Comparison of ENCODE assay signal across 1 cellular context in the genomic region with DNA sequence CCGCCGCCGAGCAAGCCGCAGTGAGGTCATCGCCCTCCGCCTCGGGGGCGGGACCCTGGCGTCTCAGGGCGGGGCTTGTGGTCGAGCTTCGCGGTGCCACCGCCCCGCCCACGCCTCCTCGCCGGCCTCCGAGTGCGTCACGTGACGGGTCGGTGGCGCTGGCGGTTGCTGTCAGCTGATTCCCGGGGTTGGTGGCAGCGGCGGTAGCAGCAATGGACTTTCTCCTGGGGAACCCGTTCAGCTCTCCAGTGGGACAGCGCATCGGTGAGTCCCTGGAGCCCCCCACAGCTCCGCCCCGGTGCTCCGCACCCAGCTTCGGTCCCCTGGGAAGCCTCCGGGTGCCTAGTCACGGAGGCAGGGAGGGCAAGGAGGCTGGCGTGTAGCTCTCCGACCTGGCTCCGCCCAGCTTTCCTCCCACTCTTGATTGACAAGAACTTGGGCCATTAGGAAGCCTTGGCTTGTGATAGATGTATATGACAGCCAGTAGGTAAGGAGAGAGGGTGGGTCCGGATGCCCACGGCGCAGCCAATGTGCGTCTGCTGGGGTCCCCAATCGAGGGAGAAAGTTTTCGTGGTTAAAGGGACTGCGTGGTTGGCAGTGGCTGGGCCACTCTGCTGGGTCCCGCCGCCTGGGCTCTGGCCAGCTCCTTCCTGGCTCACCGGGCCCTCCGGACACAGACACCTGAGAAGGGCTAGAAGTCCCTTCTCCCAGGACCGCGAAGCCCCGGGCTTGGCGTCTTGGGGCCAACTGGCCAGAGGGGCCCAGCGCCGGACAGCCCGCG.
TF ChIP-seq lines count a peak whose summit lies in the region.

TSS of gene TOM1 (plus strand) at position 178 of the 781 bp plus-strand sequence. CDS start at position 213, 35 bp downstream.

TF ChIP-seq in WTC11, 78 proteins besides CTCF, POLR2A, EP300 and RAD21 (continued from another document and continues in another):
- no peak for TF ChIP-seq JAZF1 (CRISPR knock-in tag; IDR thresholded peaks at IDR 0.05)
- no peak for TF ChIP-seq STAT6 (CRISPR knock-in tag; conservative IDR thresholded peaks at IDR 0.05; ENCODE audit: low read depth)
- TF ChIP-seq SP1 (CRISPR knock-in tag; conservative IDR thresholded peaks at IDR 0.05) = peak; percentile 95
- TF ChIP-seq ZNF281 (CRISPR knock-in tag; IDR thresholded peaks at IDR 0.05) = no peak
- TF ChIP-seq, protein P1, sequence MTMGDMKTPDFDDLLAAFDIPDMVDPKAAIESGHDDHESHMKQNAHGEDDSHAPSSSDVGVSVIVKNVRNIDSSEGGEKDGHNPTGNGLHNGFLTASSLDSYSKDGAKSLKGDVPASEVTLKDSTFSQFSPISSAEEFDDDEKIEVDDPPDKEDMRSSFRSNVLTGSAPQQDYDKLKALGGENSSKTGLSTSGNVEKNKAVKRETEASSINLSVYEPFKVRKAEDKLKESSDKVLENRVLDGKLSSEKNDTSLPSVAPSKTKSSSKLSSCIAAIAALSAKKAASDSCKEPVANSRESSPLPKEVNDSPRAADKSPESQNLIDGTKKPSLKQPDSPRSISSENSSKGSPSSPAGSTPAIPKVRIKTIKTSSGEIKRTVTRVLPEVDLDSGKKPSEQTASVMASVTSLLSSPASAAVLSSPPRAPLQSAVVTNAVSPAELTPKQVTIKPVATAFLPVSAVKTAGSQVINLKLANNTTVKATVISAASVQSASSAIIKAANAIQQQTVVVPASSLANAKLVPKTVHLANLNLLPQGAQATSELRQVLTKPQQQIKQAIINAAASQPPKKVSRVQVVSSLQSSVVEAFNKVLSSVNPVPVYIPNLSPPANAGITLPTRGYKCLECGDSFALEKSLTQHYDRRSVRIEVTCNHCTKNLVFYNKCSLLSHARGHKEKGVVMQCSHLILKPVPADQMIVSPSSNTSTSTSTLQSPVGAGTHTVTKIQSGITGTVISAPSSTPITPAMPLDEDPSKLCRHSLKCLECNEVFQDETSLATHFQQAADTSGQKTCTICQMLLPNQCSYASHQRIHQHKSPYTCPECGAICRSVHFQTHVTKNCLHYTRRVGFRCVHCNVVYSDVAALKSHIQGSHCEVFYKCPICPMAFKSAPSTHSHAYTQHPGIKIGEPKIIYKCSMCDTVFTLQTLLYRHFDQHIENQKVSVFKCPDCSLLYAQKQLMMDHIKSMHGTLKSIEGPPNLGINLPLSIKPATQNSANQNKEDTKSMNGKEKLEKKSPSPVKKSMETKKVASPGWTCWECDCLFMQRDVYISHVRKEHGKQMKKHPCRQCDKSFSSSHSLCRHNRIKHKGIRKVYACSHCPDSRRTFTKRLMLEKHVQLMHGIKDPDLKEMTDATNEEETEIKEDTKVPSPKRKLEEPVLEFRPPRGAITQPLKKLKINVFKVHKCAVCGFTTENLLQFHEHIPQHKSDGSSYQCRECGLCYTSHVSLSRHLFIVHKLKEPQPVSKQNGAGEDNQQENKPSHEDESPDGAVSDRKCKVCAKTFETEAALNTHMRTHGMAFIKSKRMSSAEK (CRISPR knock-in tag; IDR thresholded peaks at IDR 0.05; ENCODE audit: borderline replicate concordance) = 0 out of 2 replicates have a peak, but pooled peaks have one; percentile 39
- no peak for TF ChIP-seq CREM (CRISPR knock-in tag; IDR thresholded peaks at IDR 0.05)
- no peak for TF ChIP-seq TEAD4 (CRISPR knock-in tag; IDR thresholded peaks at IDR 0.05)
- no peak for TF ChIP-seq PREB (CRISPR knock-in tag; IDR thresholded peaks at IDR 0.05; ENCODE audit: borderline replicate concordance)
- TF ChIP-seq MLX (CRISPR knock-in tag; IDR thresholded peaks at IDR 0.05) = no peak
- no peak for TF ChIP-seq OVOL2 (CRISPR knock-in tag; IDR thresholded peaks at IDR 0.05; ENCODE audit: borderline replicate concordance)
- peak; percentile 92 for TF ChIP-seq MYBL2 (CRISPR knock-in tag; IDR thresholded peaks at IDR 0.05)
- no peak for TF ChIP-seq MXD4 (CRISPR knock-in tag; IDR thresholded peaks at IDR 0.05; ENCODE audit: borderline replicate concordance)
- TF ChIP-seq ESRRA (CRISPR knock-in tag; IDR thresholded peaks at IDR 0.05; ENCODE audit: borderline replicate concordance) = no peak
- TF ChIP-seq EMX1 (CRISPR knock-in tag; IDR thresholded peaks at IDR 0.05) = no peak
- TF ChIP-seq ZNF263 (CRISPR knock-in tag; IDR thresholded peaks at IDR 0.05; ENCODE audit: low read depth) = no peak
- TF ChIP-seq ZNF232 (CRISPR knock-in tag; IDR thresholded peaks at IDR 0.05) = no peak
- TF ChIP-seq, protein P2, sequence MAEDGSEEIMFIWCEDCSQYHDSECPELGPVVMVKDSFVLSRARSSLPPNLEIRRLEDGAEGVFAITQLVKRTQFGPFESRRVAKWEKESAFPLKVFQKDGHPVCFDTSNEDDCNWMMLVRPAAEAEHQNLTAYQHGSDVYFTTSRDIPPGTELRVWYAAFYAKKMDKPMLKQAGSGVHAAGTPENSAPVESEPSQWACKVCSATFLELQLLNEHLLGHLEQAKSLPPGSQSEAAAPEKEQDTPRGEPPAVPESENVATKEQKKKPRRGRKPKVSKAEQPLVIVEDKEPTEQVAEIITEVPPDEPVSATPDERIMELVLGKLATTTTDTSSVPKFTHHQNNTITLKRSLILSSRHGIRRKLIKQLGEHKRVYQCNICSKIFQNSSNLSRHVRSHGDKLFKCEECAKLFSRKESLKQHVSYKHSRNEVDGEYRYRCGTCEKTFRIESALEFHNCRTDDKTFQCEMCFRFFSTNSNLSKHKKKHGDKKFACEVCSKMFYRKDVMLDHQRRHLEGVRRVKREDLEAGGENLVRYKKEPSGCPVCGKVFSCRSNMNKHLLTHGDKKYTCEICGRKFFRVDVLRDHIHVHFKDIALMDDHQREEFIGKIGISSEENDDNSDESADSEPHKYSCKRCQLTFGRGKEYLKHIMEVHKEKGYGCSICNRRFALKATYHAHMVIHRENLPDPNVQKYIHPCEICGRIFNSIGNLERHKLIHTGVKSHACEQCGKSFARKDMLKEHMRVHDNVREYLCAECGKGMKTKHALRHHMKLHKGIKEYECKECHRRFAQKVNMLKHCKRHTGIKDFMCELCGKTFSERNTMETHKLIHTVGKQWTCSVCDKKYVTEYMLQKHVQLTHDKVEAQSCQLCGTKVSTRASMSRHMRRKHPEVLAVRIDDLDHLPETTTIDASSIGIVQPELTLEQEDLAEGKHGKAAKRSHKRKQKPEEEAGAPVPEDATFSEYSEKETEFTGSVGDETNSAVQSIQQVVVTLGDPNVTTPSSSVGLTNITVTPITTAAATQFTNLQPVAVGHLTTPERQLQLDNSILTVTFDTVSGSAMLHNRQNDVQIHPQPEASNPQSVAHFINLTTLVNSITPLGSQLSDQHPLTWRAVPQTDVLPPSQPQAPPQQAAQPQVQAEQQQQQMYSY (CRISPR knock-in tag; IDR thresholded peaks at IDR 0.05) = no peak
- TF ChIP-seq, protein P3, sequence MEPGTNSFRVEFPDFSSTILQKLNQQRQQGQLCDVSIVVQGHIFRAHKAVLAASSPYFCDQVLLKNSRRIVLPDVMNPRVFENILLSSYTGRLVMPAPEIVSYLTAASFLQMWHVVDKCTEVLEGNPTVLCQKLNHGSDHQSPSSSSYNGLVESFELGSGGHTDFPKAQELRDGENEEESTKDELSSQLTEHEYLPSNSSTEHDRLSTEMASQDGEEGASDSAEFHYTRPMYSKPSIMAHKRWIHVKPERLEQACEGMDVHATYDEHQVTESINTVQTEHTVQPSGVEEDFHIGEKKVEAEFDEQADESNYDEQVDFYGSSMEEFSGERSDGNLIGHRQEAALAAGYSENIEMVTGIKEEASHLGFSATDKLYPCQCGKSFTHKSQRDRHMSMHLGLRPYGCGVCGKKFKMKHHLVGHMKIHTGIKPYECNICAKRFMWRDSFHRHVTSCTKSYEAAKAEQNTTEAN (CRISPR knock-in tag; IDR thresholded peaks at IDR 0.05) = 0 out of 2 replicates have a peak, but pooled peaks have one; percentile 65
- no peak for TF ChIP-seq ZNF512 (CRISPR knock-in tag; IDR thresholded peaks at IDR 0.05; ENCODE audit: borderline replicate concordance)
- TF ChIP-seq NR2C2 (CRISPR knock-in tag; IDR thresholded peaks at IDR 0.05) = no peak
- TF ChIP-seq AR (CRISPR knock-in tag; IDR thresholded peaks at IDR 0.05) = no peak
- TF ChIP-seq NR3C1 (CRISPR knock-in tag; conservative IDR thresholded peaks at IDR 0.05; ENCODE audit: low read depth) = no peak
- TF ChIP-seq FOXJ3 (CRISPR knock-in tag; IDR thresholded peaks at IDR 0.05; ENCODE audit: borderline replicate concordance) = no peak
